In genomic region chr4:42331914-42332368, GRCh38 we compare ENCODE assay signal across 12 cellular contexts.
DNase-seq lines count a peak whose midpoint lies in the region; ATAC-seq and TF ChIP-seq lines count a peak whose summit lies in the region.
"Had no signal": no experiment of that assay in that cellular context is flagged by ENCODE, and none has a peak within 500 bp of the region (broad histone marks: within the 10 kb centered on the region; RNA-seq: fewer than 3 reads in every experiment).

No MANE protein-coding gene starts in this region.

- no peak overlapping the region for H3K27ac ChIP-seq in sigmoid colon

- no peaks in the 10 kb centered on the region for H3K36me3 Mint-ChIP-seq in activated T-helper 1 cell treated with anti-CD3 and anti-CD28 coated beads, Interleukin-12 subunit alpha, Interleukin-12 subunit beta, Interleukin-2, Interleukin-4 antibody, amounts not matched to agents 30 ng/mL and 10 ng/mL and 1 ng/mL, durations not matched to agents 14 hours and 24 hours and 36 hours (ENCODE audit: low read depth)
- H3K36me3 Mint-ChIP-seq: activated naive CD4-positive, alpha-beta T cell treated with anti-CD3 and anti-CD28 coated beads, Interleukin-2, amount 50 U/mL, for 72 hours had no signal

- no peaks in the 10 kb centered on the region for H3K36me3 ChIP-seq in sigmoid colon

- TF ChIP-seq POLR2A in sigmoid colon (IDR thresholded peaks at IDR 0.05) (no peak), GM18505 (IDR thresholded peaks at IDR 0.05; ENCODE audit: borderline replicate concordance, extremely low read depth, insufficient read depth, insufficient read length) (no peak)

- H3K9me3 ChIP-seq in sigmoid colon = no peaks in the 10 kb centered on the region

- 58 to 74% methylated on average over 6 of the region's 6 CpGs for WGBS in sigmoid colon, 2 donors

- no peaks in the 10 kb centered on the region for H3K4me1 Mint-ChIP-seq in activated T-helper 1 cell treated with anti-CD3 and anti-CD28 coated beads, Interleukin-12 subunit alpha, Interleukin-12 subunit beta, Interleukin-2, Interleukin-4 antibody, amounts not matched to agents 30 ng/mL and 10 ng/mL and 1 ng/mL, durations not matched to agents 14 hours and 24 hours and 36 hours (ENCODE audit: low read depth)

- H3K4me3 Mint-ChIP-seq in activated T-helper 1 cell treated with anti-CD3 and anti-CD28 coated beads, Interleukin-12 subunit alpha, Interleukin-12 subunit beta, Interleukin-2, Interleukin-4 antibody, amounts not matched to agents 30 ng/mL and 10 ng/mL and 1 ng/mL, durations not matched to agents 14 hours and 24 hours and 36 hours = no peak overlapping the region

- DNase-seq in epithelial cell of esophagus (ENCODE audit: low read depth) (peak; percentile 21), sigmoid colon (peak; percentile 65), epidermal melanocyte (ENCODE audit: insufficient read length, low spot score) (no peak)
- DNase-seq in activated T-helper 1 cell treated with anti-CD3 and anti-CD28 coated beads, Interleukin-12 subunit alpha, Interleukin-12 subunit beta, Interleukin-2, Interleukin-4 antibody, amounts not matched to agents 30 ng/mL and 10 ng/mL and 1 ng/mL, durations not matched to agents 14 hours and 24 hours and 36 hours (ENCODE audit: low spot score) = no peak
- DNase-seq in activated CD4-positive, alpha-beta T cell treated with anti-CD3 and anti-CD28 coated beads for 1 hour = no peak
- DNase-seq: activated CD4-positive, CD25-positive, alpha-beta regulatory T cell treated with anti-CD3 and anti-CD28 coated beads, Interleukin-2, amount 50 U/mL, for 72 hours; DMS79 treated with DMSO at 0.1 percent for 48 hours; NCI-H146 had no signal

- TF ChIP-seq CTCF in epithelial cell of esophagus (IDR thresholded peaks at IDR 0.05; ENCODE audit: insufficient read depth, low read depth, low read length, missing control alignments) (no peak), sigmoid colon (IDR thresholded peaks at IDR 0.05) (no peak)

- peak; percentile 78 for ATAC-seq in GM18519 (IDR thresholded peaks at IDR 0.05; ENCODE audit: low FRiP score, unreplicated experiment)
- peak; percentile 48 for ATAC-seq in HG03139 (IDR thresholded peaks at IDR 0.05; ENCODE audit: unreplicated experiment)
- no peak for ATAC-seq in GM18505 (IDR thresholded peaks at IDR 0.05; ENCODE audit: unreplicated experiment)
- ATAC-seq: activated naive CD4-positive, alpha-beta T cell treated with anti-CD3 and anti-CD28 coated beads, Interleukin-2, amount 50 U/mL, for 72 hours had no signal

- no peak for TF ChIP-seq EP300 in sigmoid colon (IDR thresholded peaks at IDR 0.05)

- intact Hi-C loops in sigmoid colon (cut with DNase I) = no loop called here
- intact Hi-C loops in activated T-helper 1 cell treated with anti-CD3 and anti-CD28 coated beads, Interleukin-12 subunit alpha, Interleukin-12 subunit beta, Interleukin-2, Interleukin-4 antibody, amounts not matched to agents 30 ng/mL and 10 ng/mL and 1 ng/mL, durations not matched to agents 14 hours and 24 hours and 36 hours (cut with micrococcal nuclease) = no loop called here

- H3K4me1 ChIP-seq in sigmoid colon = peaks cover 0 to 7% (median 0%) of the 10 kb centered on the region in 4 donors

- H3K27ac Mint-ChIP-seq in activated T-helper 1 cell treated with anti-CD3 and anti-CD28 coated beads, Interleukin-12 subunit alpha, Interleukin-12 subunit beta, Interleukin-2, Interleukin-4 antibody, amounts not matched to agents 30 ng/mL and 10 ng/mL and 1 ng/mL, durations not matched to agents 14 hours and 24 hours and 36 hours = no peak overlapping the region
- H3K27ac Mint-ChIP-seq: activated naive CD4-positive, alpha-beta T cell treated with anti-CD3 and anti-CD28 coated beads, Interleukin-2, amount 50 U/mL, for 72 hours had no signal

- H3K4me3 ChIP-seq in epithelial cell of esophagus (ENCODE audit: low read length) (no peak overlapping the region), sigmoid colon (no peak overlapping the region)

- H3K27me3 ChIP-seq in sigmoid colon = no peaks in the 10 kb centered on the region

- peaks cover 5% of the 10 kb centered on the region for H3K27me3 Mint-ChIP-seq in activated T-helper 1 cell treated with anti-CD3 and anti-CD28 coated beads, Interleukin-12 subunit alpha, Interleukin-12 subunit beta, Interleukin-2, Interleukin-4 antibody, amounts not matched to agents 30 ng/mL and 10 ng/mL and 1 ng/mL, durations not matched to agents 14 hours and 24 hours and 36 hours (ENCODE audit: insufficient read depth)

- H3K9me3 Mint-ChIP-seq in activated T-helper 1 cell treated with anti-CD3 and anti-CD28 coated beads, Interleukin-12 subunit alpha, Interleukin-12 subunit beta, Interleukin-2, Interleukin-4 antibody, amounts not matched to agents 30 ng/mL and 10 ng/mL and 1 ng/mL, durations not matched to agents 14 hours and 24 hours and 36 hours = no peaks in the 10 kb centered on the region
- H3K9me3 Mint-ChIP-seq: activated naive CD4-positive, alpha-beta T cell treated with anti-CD3 and anti-CD28 coated beads, Interleukin-2, amount 50 U/mL, for 72 hours had no signal

Comparison
In these comparisons a context has a peak if more than half of its experiments do, and no peak if none do; other contexts are left out.
1. DNase-seq: peak in epithelial cell of esophagus (single experiment) and sigmoid colon (single experiment); none in epidermal melanocyte (single experiment), activated T-helper 1 cell treated with anti-CD3 and anti-CD28 coated beads, Interleukin-12 subunit alpha, Interleukin-12 subunit beta, Interleukin-2, Interleukin-4 antibody, amounts not matched to agents 30 ng/mL and 10 ng/mL and 1 ng/mL, durations not matched to agents 14 hours and 24 hours and 36 hours (single experiment) and activated CD4-positive, alpha-beta T cell treated with anti-CD3 and anti-CD28 coated beads for 1 hour (single experiment).